In the genomic region with DNA sequence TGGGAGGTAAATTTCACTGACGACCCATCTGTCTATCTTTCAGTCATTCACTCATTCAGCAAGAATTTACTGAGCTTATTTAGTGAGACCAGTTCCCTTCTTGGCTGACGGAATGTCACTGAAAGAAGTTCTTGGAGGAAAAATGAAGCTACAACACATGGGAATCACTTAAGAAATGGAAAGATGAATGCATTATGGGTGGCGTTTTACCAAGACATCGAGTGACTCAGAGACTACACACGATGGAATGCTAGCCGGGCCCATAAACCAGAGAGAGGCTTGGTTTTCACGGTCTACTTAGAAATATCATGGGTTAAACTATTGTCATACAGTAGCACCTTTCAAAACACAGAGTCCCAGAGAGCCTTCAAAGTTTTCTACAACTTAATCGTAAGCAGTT, we compare ENCODE assay signal across 18 cellular contexts.
DNase-seq lines count a peak whose midpoint lies in the region; ATAC-seq and TF ChIP-seq lines count a peak whose summit lies in the region.
"Had no signal": no experiment of that assay in that cellular context is flagged by ENCODE, and none has a peak within 500 bp of the region (broad histone marks: within the 10 kb centered on the region; RNA-seq: fewer than 3 reads in every experiment).

No MANE protein-coding gene starts in this region.

- DNase-seq in BE2C (no peak), LHCN-M2 (ENCODE audit: low read depth) (peak; percentile 64), epidermal melanocyte (ENCODE audit: insufficient read length, low spot score) (peak; percentile 39), osteoblast (ENCODE audit: insufficient read length, low spot score, missing footprints) (peak; percentile 69), upper lobe of right lung (no peak), NCI-H774 (lab: John Stamatoyannopoulos, UW) (no peak), substantia nigra (lab: John Stamatoyannopoulos, UW) (no peak), HPDE6-E6E7 (ENCODE audit: extremely low spot score) (no peak)
- DNase-seq: activated naive CD4-positive, alpha-beta T cell treated with anti-CD3 and anti-CD28 coated beads, Interleukin-2, amount 10 ng/mL, durations not matched to agents 7 days and 5 days; body of pancreas; Caco-2; dermis blood vessel endothelial cell; erythroblast; mesenchymal stem cell; NCI-H1417; NCI-H2171 treated with DMSO at 0.1 percent for 48 hours; NCI-H748 treated with DMSO at 0.1 percent for 48 hours; stimulated activated naive CD4-positive, alpha-beta T cell had no signal

- H3K4me2 ChIP-seq in osteoblast (ENCODE audit: insufficient read depth, low read length) = peak overlapping the region; percentile 20

- intact Hi-C loops in upper lobe of right lung (cut with DNase I) = no loop called here

- H3K9me3 ChIP-seq in BE2C = no peaks in the 10 kb centered on the region
- no peaks in the 10 kb centered on the region for H3K9me3 ChIP-seq in osteoblast (ENCODE audit: low read depth, low read length)
- no peaks in the 10 kb centered on the region for H3K9me3 ChIP-seq in upper lobe of right lung
- H3K9me3 ChIP-seq: body of pancreas, Caco-2 had no signal

- no peaks in the 10 kb centered on the region for H3K79me2 ChIP-seq in osteoblast (ENCODE audit: insufficient read depth, low read length)

- H3K4me1 ChIP-seq in BE2C (peaks cover 9% of the 10 kb centered on the region), osteoblast (ENCODE audit: insufficient read depth, low read length) (peaks cover 8% of the 10 kb centered on the region), upper lobe of right lung (no peaks in the 10 kb centered on the region)
- H3K4me1 ChIP-seq: Caco-2 had no signal

- no peak overlapping the region for H2AFZ ChIP-seq in osteoblast (ENCODE audit: low read length)

- H3K27me3 ChIP-seq in BE2C (no peaks in the 10 kb centered on the region), osteoblast (ENCODE audit: insufficient read depth, low read length) (no peaks in the 10 kb centered on the region), upper lobe of right lung (no peaks in the 10 kb centered on the region)
- H3K27me3 ChIP-seq: body of pancreas had no signal

- H4K20me1 ChIP-seq in osteoblast (ENCODE audit: insufficient read depth, low read length) = peaks cover 15% of the 10 kb centered on the region

- H3K27ac ChIP-seq in osteoblast (ENCODE audit: low read depth, low read length) (no peak overlapping the region), upper lobe of right lung (no peak overlapping the region), substantia nigra (ENCODE audit: low read depth, low read length, poor library complexity, severe bottlenecking) (no peak overlapping the region)
- H3K27ac ChIP-seq: body of pancreas had no signal

- H3K4me3 ChIP-seq in BE2C (ENCODE audit: low read depth, low read length) (peak overlapping the region; percentile 26), osteoblast (ENCODE audit: insufficient read depth, low read length) (no peak overlapping the region), upper lobe of right lung (no peak overlapping the region)
- H3K4me3 ChIP-seq: body of pancreas had no signal

- no peak for TF ChIP-seq CTCF in BE2C (IDR thresholded peaks at IDR 0.05; ENCODE audit: low read depth, low read length)
- TF ChIP-seq CTCF in osteoblast (IDR thresholded peaks at IDR 0.05; ENCODE audit: extremely low read depth, low read depth, low read length) = no peak
- no peak for TF ChIP-seq CTCF in upper lobe of right lung (IDR thresholded peaks at IDR 0.05)

- ATAC-seq in upper lobe of right lung = no peak
- ATAC-seq: body of pancreas had no signal

- H3K36me3 ChIP-seq in BE2C (no peaks in the 10 kb centered on the region), osteoblast (ENCODE audit: insufficient read depth, low read length) (no peaks in the 10 kb centered on the region), upper lobe of right lung (no peaks in the 10 kb centered on the region)

Comparison
In these comparisons a context has a peak if more than half of its experiments do, and no peak if none do; other contexts are left out.
1. DNase-seq: peak in LHCN-M2 (single experiment), epidermal melanocyte (single experiment) and osteoblast (single experiment); none in BE2C (single experiment), upper lobe of right lung (single experiment), NCI-H774 (single experiment), substantia nigra (0 of 49) and HPDE6-E6E7 (single experiment).